In the genomic region with DNA sequence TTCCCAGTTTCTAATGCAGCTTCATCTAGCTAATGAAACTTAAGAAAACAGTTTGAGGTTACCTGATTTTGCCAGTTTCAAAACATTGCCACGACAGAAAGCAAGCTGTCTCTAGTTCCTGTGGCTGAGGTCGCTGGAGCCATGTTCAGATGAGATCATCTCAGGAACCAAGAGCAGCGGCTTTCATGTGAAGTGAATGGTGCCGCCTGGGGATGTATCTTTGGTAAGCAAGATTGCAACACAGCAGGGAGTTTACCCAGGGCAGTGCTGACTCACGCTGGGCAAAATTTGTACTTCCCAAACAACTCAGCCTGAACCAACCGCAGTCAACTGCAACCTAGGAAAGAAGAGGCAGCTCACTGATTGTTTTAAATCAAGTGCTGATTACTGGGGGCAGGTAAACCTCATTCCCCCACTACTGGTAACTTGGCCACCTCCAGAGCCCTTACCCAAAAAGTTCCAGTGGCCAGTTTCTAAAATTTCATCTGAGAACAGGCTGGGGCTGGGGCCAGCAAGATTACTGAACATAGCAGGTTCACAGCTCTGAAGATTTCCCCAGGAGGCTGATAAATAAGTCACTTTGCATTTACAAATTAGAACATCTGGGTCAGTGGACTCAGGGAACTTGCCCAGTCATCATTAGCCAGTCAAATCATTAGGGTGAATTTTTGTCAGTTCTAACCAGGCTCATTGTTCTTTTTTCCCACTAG, we compare ENCODE assay signal across 8 cellular contexts. TPM values are rescaled to one million over a fixed set of nuclear protein-coding genes. Genes with fewer than 3 reads are reported as not detected.
DNase-seq lines count a peak whose midpoint lies in the region; ATAC-seq and TF ChIP-seq lines count a peak whose summit lies in the region.

A gene with protein sequence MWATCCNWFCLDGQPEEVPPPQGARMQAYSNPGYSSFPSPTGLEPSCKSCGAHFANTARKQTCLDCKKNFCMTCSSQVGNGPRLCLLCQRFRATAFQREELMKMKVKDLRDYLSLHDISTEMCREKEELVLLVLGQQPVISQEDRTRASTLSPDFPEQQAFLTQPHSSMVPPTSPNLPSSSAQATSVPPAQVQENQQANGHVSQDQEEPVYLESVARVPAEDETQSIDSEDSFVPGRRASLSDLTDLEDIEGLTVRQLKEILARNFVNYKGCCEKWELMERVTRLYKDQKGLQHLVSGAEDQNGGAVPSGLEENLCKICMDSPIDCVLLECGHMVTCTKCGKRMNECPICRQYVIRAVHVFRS (minus strand): TSS at position 194 of the 710 bp plus-strand sequence. CDS start 37,154 bp downstream, outside the sequence.

- peaks cover 14% of the 10 kb centered on the region for H3K36me3 Mint-ChIP-seq in endodermal cell (ENCODE audit: low read depth)

- H3K27ac ChIP-seq in BLaER1 treated with 17β-estradiol and CSF1 and Interleukin-3, amounts not matched to agents 10 nM and 100 nM = peak within 1 kb of the TSS; percentile 86 to 99 (median 95)
- H3K27ac ChIP-seq in endodermal cell (ENCODE audit: low read depth, low read length) = peak within 1 kb of the TSS; percentile 69

- peak within 1 kb of the TSS; percentile 66 to 93 (median 82) for H3K4me2 ChIP-seq in BLaER1 treated with 17β-estradiol and CSF1 and Interleukin-3, amounts not matched to agents 10 nM and 100 nM

- 0% methylated on average over 6 of the region's 6 CpGs for WGBS in endodermal cell (ENCODE audit: insufficient coverage in 1 of 2, insufficient read length in 1 of 2), 2 experiments

- H3K27me3 ChIP-seq in BLaER1 treated with 17β-estradiol and CSF1 and Interleukin-3, amounts not matched to agents 10 nM and 100 nM = no peaks in the 10 kb centered on the region
- no peaks in the 10 kb centered on the region for H3K27me3 ChIP-seq in endodermal cell (ENCODE audit: control insufficient read depth, insufficient read depth, low read length, poor library complexity, severe bottlenecking)

- peak within 1 kb of the TSS; percentile 76 to 91 (median 86) for H3K9ac ChIP-seq in BLaER1 treated with 17β-estradiol and CSF1 and Interleukin-3, amounts not matched to agents 10 nM and 100 nM
- H3K9ac ChIP-seq in endodermal cell (ENCODE audit: extremely low read depth, low read length, poor library complexity, severe bottlenecking) = peak within 1 kb of the TSS; percentile 29

- H3K27me3 Mint-ChIP-seq in endodermal cell (ENCODE audit: insufficient read depth) = no peaks in the 10 kb centered on the region

- DNase-seq in GM19240 (ENCODE audit: insufficient read length, low spot score) (peak; percentile 69), endodermal cell (peak; percentile 98), mesenteric fat pad (ENCODE audit: low spot score) (no peak)
- DNase-seq in NK-92 treated with Interleukin-12 subunit alpha and Interleukin-12 subunit beta, amount 100 ng/mL, for 24 hours (lab: John Stamatoyannopoulos, UW) = peak; percentile 90
- DNase-seq in activated CD8-positive, alpha-beta memory T cell treated with anti-CD3 and anti-CD28 coated beads for 4 hours (ENCODE audit: low read depth in 2 of 2) = peak; percentile 69 to 82
- DNase-seq in stimulated activated CD8-positive, alpha-beta memory T cell treated with anti-CD3 and anti-CD28 coated beads, Interleukin-15, amount 100 ng/mL, for 24 hours (ENCODE audit: low read depth) = peak; percentile 37

- peak; percentile 9 for TF ChIP-seq CTCF in endodermal cell (conservative IDR thresholded peaks at IDR 0.05)

- peaks cover 70% of the 10 kb centered on the region for H3K4me1 Mint-ChIP-seq in endodermal cell

- H3K36me3 ChIP-seq in BLaER1 treated with 17β-estradiol and CSF1 and Interleukin-3, amounts not matched to agents 10 nM and 100 nM = peaks cover 6 to 40% (median 31%) of the 10 kb centered on the region in 11 experiments; a peak in 19 of 22 replicates
- H3K36me3 ChIP-seq in endodermal cell (ENCODE audit: control insufficient read depth, insufficient read depth, low read length) = no peaks in the 10 kb centered on the region

- H3K9me3 ChIP-seq in BLaER1 treated with 17β-estradiol and CSF1 and Interleukin-3, amounts not matched to agents 10 nM and 100 nM (replicated peaks in 1 of 11) = peaks cover 0 to 18% (median 0%) of the 10 kb centered on the region in 11 experiments; a peak in 4 of 22 replicates
- no peaks in the 10 kb centered on the region for H3K9me3 ChIP-seq in endodermal cell (ENCODE audit: control insufficient read depth, low read length)

- no peaks in the 10 kb centered on the region for H3K9me3 Mint-ChIP-seq in endodermal cell

- ATAC-seq in HG03460 (IDR thresholded peaks at IDR 0.05; ENCODE audit: unreplicated experiment) = peak; percentile 86

- H3K4me3 Mint-ChIP-seq in endodermal cell = peak within 1 kb of the TSS; percentile 43

- no peaks in the 10 kb centered on the region; a peak in 1 of 22 replicates for H4K20me1 ChIP-seq in BLaER1 treated with 17β-estradiol and CSF1 and Interleukin-3, amounts not matched to agents 10 nM and 100 nM

- peak within 1 kb of the TSS in 9 of 10 experiments; percentile 5 to 56 (median 39); a peak in 13 of 20 replicates for H3K4me3 ChIP-seq in BLaER1 treated with 17β-estradiol and CSF1 and Interleukin-3, amounts not matched to agents 10 nM and 100 nM
- H3K4me3 ChIP-seq in endodermal cell (ENCODE audit: low read length) = peak within 1 kb of the TSS; percentile 47

- peaks cover 33 to 84% (median 78%) of the 10 kb centered on the region in 10 experiments for H3K4me1 ChIP-seq in BLaER1 treated with 17β-estradiol and CSF1 and Interleukin-3, amounts not matched to agents 10 nM and 100 nM
- peaks cover 11% of the 10 kb centered on the region for H3K4me1 ChIP-seq in endodermal cell (ENCODE audit: control insufficient read depth, insufficient read depth, low read length)

- peak within 1 kb of the TSS; percentile 98 for H3K27ac Mint-ChIP-seq in endodermal cell

RNA-seq across cellular contexts. Expression of the gene that starts here (rescaled TPM):
- total RNA-seq in endodermal cell (10 to 100 TPM; 33.8 to 56.6 TPM), mesenteric fat pad (23.7 TPM)
- polyA plus RNA-seq in endodermal cell (2013, experiment 1 of 2) = 15.5 TPM
- 18.5 TPM for polyA plus RNA-seq in endodermal cell (2013, experiment 2 of 2)
